Comparison of ENCODE assay signal across 12 cellular contexts in the genomic region with DNA sequence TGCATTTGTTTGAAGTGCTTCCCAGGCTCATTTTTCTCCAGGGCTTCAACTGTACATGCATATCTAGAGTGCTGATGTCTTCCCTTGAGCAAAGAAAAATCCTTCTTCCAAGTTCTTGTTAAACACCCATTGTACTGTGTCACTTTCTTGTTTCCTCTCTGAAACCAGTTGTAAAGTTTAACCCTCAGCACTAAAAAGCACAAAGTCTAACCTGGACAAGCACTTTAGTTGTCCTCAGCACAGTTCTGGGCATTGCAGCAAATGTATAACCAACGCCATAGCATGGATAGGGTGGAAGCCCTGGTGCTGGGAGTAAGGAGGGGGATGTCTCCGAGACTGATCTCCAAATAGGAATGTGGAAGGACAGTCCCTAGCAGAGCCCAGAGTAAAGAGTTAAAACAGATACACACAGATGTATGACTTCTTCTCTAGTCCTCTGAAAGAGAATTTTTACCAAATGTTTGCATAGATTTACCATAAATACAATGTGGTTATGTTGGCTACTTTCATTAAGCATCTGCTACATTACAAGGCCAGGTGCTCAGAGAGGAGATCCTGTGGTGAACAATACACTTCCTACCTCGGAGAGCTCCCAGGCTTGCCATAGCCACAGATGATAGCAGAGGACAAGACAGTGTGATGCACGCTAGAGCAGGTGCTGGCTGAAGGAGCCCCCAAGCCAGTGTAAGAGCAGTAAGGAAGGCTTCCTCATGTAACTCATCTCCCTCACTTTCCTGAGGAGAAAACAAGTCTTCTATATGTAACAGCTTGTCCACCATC. TPM values are rescaled to one million over a fixed set of nuclear protein-coding genes. Genes with fewer than 3 reads are reported as not detected.
DNase-seq lines count a peak whose midpoint lies in the region; ATAC-seq and TF ChIP-seq lines count a peak whose summit lies in the region.
"Had no signal": no experiment of that assay in that cellular context is flagged by ENCODE, and none has a peak within 500 bp of the region (broad histone marks: within the 10 kb centered on the region; RNA-seq: fewer than 3 reads in every experiment).

No MANE protein-coding gene starts in this region.

- 46 to 49% methylated on average over 4 of the region's 4 CpGs for WGBS in thyroid gland, 2 donors

- TF ChIP-seq POLR2A in thyroid gland (IDR thresholded peaks at IDR 0.05): no peak

- no peaks in the 10 kb centered on the region for H3K27me3 ChIP-seq in thyroid gland
- H3K27me3 ChIP-seq: BLaER1 had no signal

- H3K9me3 ChIP-seq in thyroid gland: no peaks in the 10 kb centered on the region
- H3K9me3 ChIP-seq: BLaER1, suprapubic skin had no signal

- no peaks in the 10 kb centered on the region for H3K36me3 ChIP-seq in thyroid gland
- H3K36me3 ChIP-seq: BLaER1, suprapubic skin had no signal

- intact Hi-C loops in thyroid gland (cut with DNase I): loop anchor here (5.0 kb wide), 1 partner anchor 84 kb away; a partner anchor contains a TSS

- peak; percentile 50 for DNase-seq in NAMALWA (ENCODE audit: low spot score)
- no peak for DNase-seq in thyroid gland
- no peak for DNase-seq in activated effector memory CD4-positive, alpha-beta T cell treated with Interleukin-2 at 50 U/mL for 16 hours
- DNase-seq in amniotic stem cell (lab: John Stamatoyannopoulos, UW): no peak
- no peak for DNase-seq in GF-D8 (lab: John Stamatoyannopoulos, UW)
- DNase-seq: activated naive CD4-positive, alpha-beta T cell treated with Interleukin-2 at 50 U/mL for 16 hours; NCI-H526 had no signal

- no peak overlapping the region for H3K27ac ChIP-seq in thyroid gland
- H3K27ac ChIP-seq: BLaER1, suprapubic skin had no signal

- H3K4me3 ChIP-seq in thyroid gland (replicated peaks in 1 of 3): no peak overlapping the region
- H3K4me3 ChIP-seq: BLaER1, suprapubic skin had no signal

- H3K4me1 ChIP-seq in thyroid gland: no peaks in the 10 kb centered on the region
- H3K4me1 ChIP-seq: suprapubic skin had no signal

- ATAC-seq in GM18499 (IDR thresholded peaks at IDR 0.05; ENCODE audit: insufficient read depth, unreplicated experiment) (peak; percentile 77), GM19468 (IDR thresholded peaks at IDR 0.05; ENCODE audit: extremely low read depth, unreplicated experiment) (peak; percentile 93), HG02970 (IDR thresholded peaks at IDR 0.05; ENCODE audit: low FRiP score, unreplicated experiment) (peak; percentile 75)

- no peak for TF ChIP-seq CTCF in thyroid gland (IDR thresholded peaks at IDR 0.05)

RNA-seq across cellular contexts. Expression of a gene that starts 57.0 kb away (rescaled TPM):
- total RNA-seq in thyroid gland: 1 to 10 TPM in 3 of 4 donors, under 1 TPM in 1; 0.56 to 7.8 (median 1.9) TPM
